15 cellular contexts compared by ENCODE assay signal in genomic region chr9:99451121-99451606, GRCh38.
DNase-seq lines count a peak whose midpoint lies in the region; ATAC-seq lines count a peak whose summit lies in the region.
"Had no signal": no experiment of that assay in that cellular context is flagged by ENCODE, and none has a peak within 500 bp of the region (broad histone marks: within the 10 kb centered on the region; RNA-seq: fewer than 3 reads in every experiment).

No MANE protein-coding gene starts in this region.

- H3K4me3 Mint-ChIP-seq in stimulated activated naive B cell treated with anti-CD40 and anti-IgM and Interleukin-4, amounts not matched to agents 10 μg/mL and 1 μg/mL and 100 μg/mL, for 72 hours: no peak overlapping the region
- H3K4me3 Mint-ChIP-seq: activated naive CD8-positive, alpha-beta T cell treated with anti-CD3 and anti-CD28 coated beads, Interleukin-2, amount 50 U/mL, for 24 hours; CD4-positive, alpha-beta memory T cell; stimulated activated effector memory CD8-positive, alpha-beta T cell treated with anti-CD3 and anti-CD28 coated beads, Interleukin-12 subunit alpha, Interleukin-12 subunit beta, amount 100 ng/mL, for 72 hours; WTC11 had no signal

- no peak overlapping the region for H3K27ac Mint-ChIP-seq in stimulated activated naive B cell treated with anti-CD40 and anti-IgM and Interleukin-4, amounts not matched to agents 10 μg/mL and 1 μg/mL and 100 μg/mL, for 72 hours
- H3K27ac Mint-ChIP-seq: activated naive CD8-positive, alpha-beta T cell treated with anti-CD3 and anti-CD28 coated beads, Interleukin-2, amount 50 U/mL, for 24 hours; CD4-positive, alpha-beta memory T cell; stimulated activated effector memory CD8-positive, alpha-beta T cell treated with anti-CD3 and anti-CD28 coated beads, Interleukin-12 subunit alpha, Interleukin-12 subunit beta, amount 100 ng/mL, for 72 hours; WTC11 had no signal

- peaks cover 4 to 5% of the 10 kb centered on the region in 2 donors for H3K27me3 Mint-ChIP-seq in stimulated activated naive B cell treated with anti-CD40 and anti-IgM and Interleukin-4, amounts not matched to agents 10 μg/mL and 1 μg/mL and 100 μg/mL, for 72 hours

- H4K8ac ChIP-seq in trophoblast cell (ENCODE audit: low read depth, low read length): no peak overlapping the region

- H3K4me3 ChIP-seq in trophoblast cell (ENCODE audit: low read depth, low read length): peak overlapping the region; percentile 11
- H3K4me3 ChIP-seq: upper lobe of left lung had no signal

- peak overlapping the region; percentile 53 for H3K14ac ChIP-seq in trophoblast cell (ENCODE audit: low read length)

- no peaks in the 10 kb centered on the region for H3K9me3 ChIP-seq in trophoblast cell (ENCODE audit: insufficient read depth, low read depth, low read length)
- H3K9me3 ChIP-seq: upper lobe of left lung had no signal

- no peak overlapping the region for H3K4me2 ChIP-seq in trophoblast cell (ENCODE audit: low read length)

- H3K23ac ChIP-seq in trophoblast cell (ENCODE audit: low read length): no peak overlapping the region

- WGBS in trophoblast cell (ENCODE audit: extremely low coverage, insufficient coverage, insufficient read length): no CpG with 5 or more reads among the region's 4 CpGs

- no peaks in the 10 kb centered on the region for H3K36me3 ChIP-seq in trophoblast cell (ENCODE audit: control insufficient read depth in 1 of 2, insufficient read depth in 2 of 2, low read length in 2 of 2)
- H3K36me3 ChIP-seq: upper lobe of left lung had no signal

- no peaks in the 10 kb centered on the region for H3K27me3 ChIP-seq in trophoblast cell (ENCODE audit: insufficient read depth, low read length)
- H3K27me3 ChIP-seq: upper lobe of left lung had no signal

- H3K36me3 Mint-ChIP-seq in stimulated activated naive B cell treated with anti-CD40 and anti-IgM and Interleukin-4, amounts not matched to agents 10 μg/mL and 1 μg/mL and 100 μg/mL, for 72 hours: peaks cover 7 to 11% of the 10 kb centered on the region in 2 donors
- H3K36me3 Mint-ChIP-seq: CD4-positive, alpha-beta memory T cell; stimulated activated effector memory CD8-positive, alpha-beta T cell treated with anti-CD3 and anti-CD28 coated beads, Interleukin-12 subunit alpha, Interleukin-12 subunit beta, amount 100 ng/mL, for 72 hours; WTC11 had no signal

- peak overlapping the region; percentile 30 for H2BK12ac ChIP-seq in trophoblast cell (ENCODE audit: low read length)

- DNase-seq in Ammon's horn (ENCODE audit: low spot score): peak; percentile 61
- DNase-seq in astrocyte of the hippocampus (ENCODE audit: low read depth, low spot score): peak; percentile 57
- peak; percentile 55 for DNase-seq in left ventricle myocardium superior
- peak; percentile 85 to 94 for DNase-seq in trophoblast cell
- DNase-seq in effector CD4-positive, alpha-beta T cell: no peak
- DNase-seq in stimulated activated naive B cell treated with anti-CD40 and anti-IgM and Interleukin-4, amounts not matched to agents 10 μg/mL and 1 μg/mL and 100 μg/mL, for 72 hours: no peak
- DNase-seq: activated naive CD8-positive, alpha-beta T cell treated with anti-CD3 and anti-CD28 coated beads, Interleukin-2, amount 50 U/mL, for 24 hours; CD4-positive, alpha-beta memory T cell; KG1; NCI-H345 had no signal

- intact Hi-C loops in left ventricle myocardium superior (cut with micrococcal nuclease): no loop called here

- H3K4me1 ChIP-seq in trophoblast cell (ENCODE audit: control insufficient read depth in 1 of 2, insufficient read depth in 2 of 2, low read length in 2 of 2): peaks cover 4 to 6% of the 10 kb centered on the region in 2 experiments
- H3K4me1 ChIP-seq: upper lobe of left lung had no signal

- peak overlapping the region; percentile 66 for H2BK120ac ChIP-seq in trophoblast cell (ENCODE audit: insufficient read depth, low read length, poor library complexity)

- no peaks in the 10 kb centered on the region for H3K79me2 ChIP-seq in trophoblast cell (ENCODE audit: control insufficient read depth, insufficient read depth, low read length, poor library complexity)

- ATAC-seq in left ventricle myocardium superior (peak; percentile 99), HG02759 (IDR thresholded peaks at IDR 0.05; ENCODE audit: unreplicated experiment) (no peak), GM19324 (IDR thresholded peaks at IDR 0.05; ENCODE audit: low FRiP score, unreplicated experiment) (no peak)
- ATAC-seq in stimulated activated naive B cell treated with anti-CD40 and anti-IgM and Interleukin-4, amounts not matched to agents 10 μg/mL and 1 μg/mL and 100 μg/mL, for 72 hours (replicated peaks): no peak
- ATAC-seq: activated naive CD8-positive, alpha-beta T cell treated with anti-CD3 and anti-CD28 coated beads, Interleukin-2, amount 50 U/mL, for 24 hours; stimulated activated effector memory CD8-positive, alpha-beta T cell treated with anti-CD3 and anti-CD28 coated beads, Interleukin-12 subunit alpha, Interleukin-12 subunit beta, amount 100 ng/mL, for 72 hours; WTC11 had no signal

- H3K4ac ChIP-seq in trophoblast cell (ENCODE audit: low read depth, low read length): no peak overlapping the region

- no peak overlapping the region for H3K27ac ChIP-seq in trophoblast cell (ENCODE audit: low read depth, low read length)

- peak overlapping the region; percentile 60 for H2AFZ ChIP-seq in trophoblast cell (ENCODE audit: insufficient read depth, low read length, poor library complexity)

- peaks cover 2 to 9% of the 10 kb centered on the region in 2 donors for H3K4me1 Mint-ChIP-seq in stimulated activated naive B cell treated with anti-CD40 and anti-IgM and Interleukin-4, amounts not matched to agents 10 μg/mL and 1 μg/mL and 100 μg/mL, for 72 hours
- H3K4me1 Mint-ChIP-seq: CD4-positive, alpha-beta memory T cell; stimulated activated effector memory CD8-positive, alpha-beta T cell treated with anti-CD3 and anti-CD28 coated beads, Interleukin-12 subunit alpha, Interleukin-12 subunit beta, amount 100 ng/mL, for 72 hours; WTC11 had no signal

- H3K9me3 Mint-ChIP-seq in stimulated activated naive B cell treated with anti-CD40 and anti-IgM and Interleukin-4, amounts not matched to agents 10 μg/mL and 1 μg/mL and 100 μg/mL, for 72 hours: peaks cover 0 to 3% of the 10 kb centered on the region in 2 donors
- H3K9me3 Mint-ChIP-seq: activated naive CD8-positive, alpha-beta T cell treated with anti-CD3 and anti-CD28 coated beads, Interleukin-2, amount 50 U/mL, for 24 hours; stimulated activated effector memory CD8-positive, alpha-beta T cell treated with anti-CD3 and anti-CD28 coated beads, Interleukin-12 subunit alpha, Interleukin-12 subunit beta, amount 100 ng/mL, for 72 hours; WTC11 had no signal

- no peak overlapping the region for H3K9ac ChIP-seq in trophoblast cell (ENCODE audit: low read length)

- H2AK5ac ChIP-seq in trophoblast cell (ENCODE audit: low read length): no peak overlapping the region

- H4K91ac ChIP-seq in trophoblast cell (ENCODE audit: low read depth, low read length): no peak overlapping the region

- H4K12ac ChIP-seq in trophoblast cell (ENCODE audit: low read depth, low read length): no peak overlapping the region

- no peak overlapping the region for H2BK5ac ChIP-seq in trophoblast cell (ENCODE audit: low read depth, low read length, poor library complexity)

- no peak overlapping the region for H3K18ac ChIP-seq in trophoblast cell (ENCODE audit: low read length)

- peaks cover 3% of the 10 kb centered on the region for H3K79me1 ChIP-seq in trophoblast cell (ENCODE audit: low read length)

Comparison
In these comparisons a context has a peak if more than half of its experiments do, and no peak if none do; other contexts are left out.
1. DNase-seq: peak in Ammon's horn (single experiment), astrocyte of the hippocampus (single experiment), left ventricle myocardium superior (single experiment) and trophoblast cell (2 of 2); none in effector CD4-positive, alpha-beta T cell (single experiment) and stimulated activated naive B cell treated with anti-CD40 and anti-IgM and Interleukin-4, amounts not matched to agents 10 μg/mL and 1 μg/mL and 100 μg/mL, for 72 hours (single experiment).